In the genomic region with DNA sequence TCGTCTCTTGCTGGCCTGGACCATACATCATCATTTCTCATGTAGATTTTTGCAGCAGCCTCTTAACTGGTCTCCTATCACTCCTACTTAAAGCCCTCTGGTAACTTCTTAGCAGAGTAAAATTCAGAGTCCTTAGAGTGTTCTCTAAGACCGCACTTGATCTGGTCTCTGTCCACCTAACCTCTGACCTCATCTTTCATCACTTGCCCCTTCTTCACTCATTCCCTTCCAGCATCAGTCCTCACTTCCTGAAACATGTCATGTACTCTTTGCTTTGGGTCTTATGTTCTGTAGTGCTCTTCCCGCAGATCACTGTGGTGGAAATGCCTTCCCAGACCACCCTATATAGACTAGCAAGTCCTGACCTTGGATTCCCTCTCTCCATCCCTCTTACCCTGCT, we compare ENCODE assay signal across 23 cellular contexts. TPM values are rescaled to one million over a fixed set of nuclear protein-coding genes. Genes with fewer than 3 reads are reported as not detected.
A peak's percentile ranks its signal among the peaks of the same experiment; 100 is the strongest.
DNase-seq lines count a peak whose midpoint lies in the region; ATAC-seq and TF ChIP-seq lines count a peak whose summit lies in the region.
"Had no signal": no experiment of that assay in that cellular context is flagged by ENCODE, and none has a peak within 500 bp of the region (broad histone marks: within the 10 kb centered on the region; RNA-seq: fewer than 3 reads in every experiment).

No MANE protein-coding gene starts in this region.

- no peak overlapping the region for H3K27ac ChIP-seq in uterus
- H3K27ac ChIP-seq: esophagus muscularis mucosa, gastroesophageal sphincter, neural progenitor cell, SJCRH30 had no signal

- H3K4me3 Mint-ChIP-seq in T-helper 2 cell treated with Interferon-gamma antibody and Interleukin-4, amounts not matched to agents 5 μg/mL and 100 μg/mL, for 36 hours = no peak overlapping the region
- H3K4me3 Mint-ChIP-seq in Caco-2 (ENCODE audit: unreplicated experiment) (no peak overlapping the region), immature natural killer cell (no peak overlapping the region)
- H3K4me3 Mint-ChIP-seq in activated CD8-positive, alpha-beta T cell treated with anti-CD3 and anti-CD28 coated beads for 36 hours = no peak overlapping the region
- H3K4me3 Mint-ChIP-seq: neural progenitor cell had no signal

- H3K4me3 ChIP-seq in Caco-2 (ENCODE audit: low read depth, low read length) (no peak overlapping the region), uterus (no peak overlapping the region)
- H3K4me3 ChIP-seq: esophagus muscularis mucosa, gastroesophageal sphincter, neural progenitor cell, SJCRH30 had no signal

- no TSS peak for BruUV-seq in Caco-2 (replicated peaks; lab: Mats Ljungman, UMichigan)

- H3K9me3 ChIP-seq in Caco-2 (no peaks in the 10 kb centered on the region), uterus (no peaks in the 10 kb centered on the region)
- H3K9me3 ChIP-seq: esophagus muscularis mucosa, gastroesophageal sphincter, SJCRH30 had no signal

- peaks cover 59% of the 10 kb centered on the region for H3K4me1 Mint-ChIP-seq in T-helper 2 cell treated with Interferon-gamma antibody and Interleukin-4, amounts not matched to agents 5 μg/mL and 100 μg/mL, for 36 hours (ENCODE audit: low read depth)
- H3K4me1 Mint-ChIP-seq in Caco-2 (ENCODE audit: low read depth, unreplicated experiment) (peaks cover 34% of the 10 kb centered on the region), immature natural killer cell (peaks cover 72 to 78% of the 10 kb centered on the region in 2 donors)
- H3K4me1 Mint-ChIP-seq in activated CD8-positive, alpha-beta T cell treated with anti-CD3 and anti-CD28 coated beads for 36 hours (ENCODE audit: low read depth) = peaks cover 78% of the 10 kb centered on the region

- H3K27ac Mint-ChIP-seq in T-helper 2 cell treated with Interferon-gamma antibody and Interleukin-4, amounts not matched to agents 5 μg/mL and 100 μg/mL, for 36 hours = peak overlapping the region; percentile 0
- peak overlapping the region; percentile 2 for H3K27ac Mint-ChIP-seq in Caco-2 (ENCODE audit: unreplicated experiment)
- H3K27ac Mint-ChIP-seq in activated CD8-positive, alpha-beta T cell treated with anti-CD3 and anti-CD28 coated beads for 36 hours = peak overlapping the region; percentile 0
- H3K27ac Mint-ChIP-seq in immature natural killer cell = peak overlapping the region in 4 of 6 donors; percentile 3 to 65 (median 10)
- H3K27ac Mint-ChIP-seq: neural progenitor cell, progenitor cell of endocrine pancreas had no signal

- CTCF ChIA-PET in Caco-2 (lab: Charles Lee) = interaction anchor here (0.7 kb wide), 1 partner anchor 115 kb away, joined by 4 read pairs; no protein-coding TSS in a partner anchor
- CTCF ChIA-PET in activated CD8-positive, alpha-beta T cell treated with anti-CD3 and anti-CD28 coated beads for 36 hours (lab: Charles Lee) = no interaction called here

- H3K9me3 Mint-ChIP-seq in T-helper 2 cell treated with Interferon-gamma antibody and Interleukin-4, amounts not matched to agents 5 μg/mL and 100 μg/mL, for 36 hours = no peaks in the 10 kb centered on the region
- H3K9me3 Mint-ChIP-seq in Caco-2 (ENCODE audit: unreplicated experiment) = no peaks in the 10 kb centered on the region
- no peaks in the 10 kb centered on the region for H3K9me3 Mint-ChIP-seq in activated CD8-positive, alpha-beta T cell treated with anti-CD3 and anti-CD28 coated beads for 36 hours
- H3K9me3 Mint-ChIP-seq in immature natural killer cell = no peaks in the 10 kb centered on the region
- H3K9me3 Mint-ChIP-seq: neural progenitor cell had no signal

- no peaks in the 10 kb centered on the region for H3K27me3 ChIP-seq in Caco-2 (replicated peaks; ENCODE audit: control insufficient read depth, insufficient read depth, low read length)
- H3K27me3 ChIP-seq in uterus = no peaks in the 10 kb centered on the region
- H3K27me3 ChIP-seq: esophagus muscularis mucosa, gastroesophageal sphincter, neural progenitor cell, SJCRH30 had no signal

- TF ChIP-seq POLR2A in uterus (IDR thresholded peaks at IDR 0.05) = no peak

- H3K27me3 Mint-ChIP-seq in T-helper 2 cell treated with Interferon-gamma antibody and Interleukin-4, amounts not matched to agents 5 μg/mL and 100 μg/mL, for 36 hours (ENCODE audit: low read depth) = no peaks in the 10 kb centered on the region
- no peaks in the 10 kb centered on the region for H3K27me3 Mint-ChIP-seq in Caco-2 (ENCODE audit: insufficient read depth, unreplicated experiment)
- H3K27me3 Mint-ChIP-seq in activated CD8-positive, alpha-beta T cell treated with anti-CD3 and anti-CD28 coated beads for 36 hours = no peaks in the 10 kb centered on the region
- H3K27me3 Mint-ChIP-seq in immature natural killer cell (ENCODE audit: low read depth in 3 of 3) = no peaks in the 10 kb centered on the region
- H3K27me3 Mint-ChIP-seq: progenitor cell of endocrine pancreas had no signal

- POLR2A ChIA-PET in Caco-2 (lab: Charles Lee) = no interaction called here
- POLR2A ChIA-PET in activated CD8-positive, alpha-beta T cell treated with anti-CD3 and anti-CD28 coated beads for 36 hours (lab: Charles Lee) = interaction anchor here (8.7 kb wide), 1 partner anchor 16 kb away, joined by 52 read pairs; no protein-coding TSS in a partner anchor

- peaks cover 8% of the 10 kb centered on the region for H3K36me3 Mint-ChIP-seq in T-helper 2 cell treated with Interferon-gamma antibody and Interleukin-4, amounts not matched to agents 5 μg/mL and 100 μg/mL, for 36 hours (ENCODE audit: low read depth)
- H3K36me3 Mint-ChIP-seq in Caco-2 (ENCODE audit: insufficient read depth, unreplicated experiment) (peaks cover 32% of the 10 kb centered on the region), immature natural killer cell (no peaks in the 10 kb centered on the region)
- H3K36me3 Mint-ChIP-seq in activated CD8-positive, alpha-beta T cell treated with anti-CD3 and anti-CD28 coated beads for 36 hours (ENCODE audit: low read depth) = peaks cover 28% of the 10 kb centered on the region
- H3K36me3 Mint-ChIP-seq: neural progenitor cell had no signal

- no peak for ATAC-seq in activated CD8-positive, alpha-beta T cell treated with anti-CD3 and anti-CD28 coated beads for 36 hours
- ATAC-seq in HG02623 (IDR thresholded peaks at IDR 0.05; ENCODE audit: unreplicated experiment) = no peak
- ATAC-seq: gastroesophageal sphincter, left colon, Panc1 had no signal

- no peaks in the 10 kb centered on the region; the same call in 1 of the 2 replicates for H3K36me3 ChIP-seq in Caco-2 (ENCODE audit: control insufficient read depth, insufficient read depth, low read length)
- H3K36me3 ChIP-seq in uterus = no peaks in the 10 kb centered on the region
- H3K36me3 ChIP-seq: esophagus muscularis mucosa, gastroesophageal sphincter, neural progenitor cell, SJCRH30 had no signal

- intact Hi-C loops in Caco-2 (cut with micrococcal nuclease; ENCODE audit: unreplicated experiment) (no loop called here), uterus (cut with DNase I; ENCODE audit: low total_unique reads) (no loop called here)
- intact Hi-C loops in activated CD8-positive, alpha-beta T cell treated with anti-CD3 and anti-CD28 coated beads for 36 hours (cut with micrococcal nuclease) = no loop called here

- H3K4me1 ChIP-seq in Caco-2 (peaks cover 19% of the 10 kb centered on the region; the same call in 1 of the 2 replicates), uterus (peaks cover 9 to 16% of the 10 kb centered on the region in 2 donors)

- TF ChIP-seq CTCF in Caco-2 (IDR thresholded peaks at IDR 0.05; ENCODE audit: insufficient read depth in 1 of 2, low read depth in 1 of 2, low read length in 1 of 2, severe bottlenecking in 1 of 2, unreplicated experiment in 1 of 2) (no peak), uterus (IDR thresholded peaks at IDR 0.05) (no peak)
- TF ChIP-seq CTCF in activated CD8-positive, alpha-beta T cell treated with anti-CD3 and anti-CD28 coated beads for 36 hours (IDR thresholded peaks at IDR 0.05) = no peak

- DNase-seq in T-helper 2 cell treated with Interferon-gamma antibody and Interleukin-4, amounts not matched to agents 5 μg/mL and 100 μg/mL, for 36 hours (ENCODE audit: low spot score) = no peak
- DNase-seq in T-helper 2 cell = no peak
- no peak for DNase-seq in Caco-2
- DNase-seq in activated CD8-positive, alpha-beta T cell treated with anti-CD3 and anti-CD28 coated beads for 36 hours = no peak
- DNase-seq in immature natural killer cell = no peak
- DNase-seq in uterus = no peak
- DNase-seq in CD1c-positive myeloid dendritic cell (ENCODE audit: extremely low spot score) = no peak
- DNase-seq: 8988T; central memory CD4-positive, alpha-beta T cell; effector CD4-positive, alpha-beta T cell; IMR-90; left colon; MM.1S; NCI-H187; NCI-H82; SJCRH30; substantia nigra had no signal

RNA-seq across cellular contexts. Expression of a gene that starts 9.8 kb away (rescaled TPM):
- 357 and 372 TPM in 2 replicates for total RNA-seq in Caco-2 (2022)
- 100 to 1,000 TPM; 214 to 218 TPM for total RNA-seq in activated CD8-positive, alpha-beta T cell treated with anti-CD3 and anti-CD28 coated beads for 36 hours
- 10 to 100 TPM in 1 of 3 donors, 1 to 10 TPM in 2; 3.9 to 18.2 (median 5.0) TPM for polyA plus RNA-seq in immature natural killer cell
- total RNA-seq in uterus = 100 to 1,000 TPM in 1 of 4 donors, 10 to 100 TPM in 3; 33.3 to 202 (median 47.1) TPM
